Comparison of ENCODE assay signal across 8 cellular contexts in genomic region chr20:3794701-3795420, GRCh38. TPM values are rescaled to one million over a fixed set of nuclear protein-coding genes. Genes with fewer than 3 reads are reported as not detected.
DNase-seq lines count a peak whose midpoint lies in the region; FAIRE-seq and TF ChIP-seq lines count a peak whose summit lies in the region.
"Had no signal": no experiment of that assay in that cellular context is flagged by ENCODE, and none has a peak within 500 bp of the region (broad histone marks: within the 10 kb centered on the region; RNA-seq: fewer than 3 reads in every experiment).

No MANE protein-coding gene starts in this region.

- peak overlapping the region; percentile 93 for H3K4me3 Mint-ChIP-seq in activated T-helper 1 cell treated with anti-CD3 and anti-CD28 coated beads, Interleukin-12 subunit alpha, Interleukin-12 subunit beta, Interleukin-2, Interleukin-4 antibody, amounts not matched to agents 30 ng/mL and 10 ng/mL and 1 ng/mL, durations not matched to agents 14 hours and 24 hours and 36 hours

- peaks cover 16% of the 10 kb centered on the region for H3K36me3 Mint-ChIP-seq in activated T-helper 1 cell treated with anti-CD3 and anti-CD28 coated beads, Interleukin-12 subunit alpha, Interleukin-12 subunit beta, Interleukin-2, Interleukin-4 antibody, amounts not matched to agents 30 ng/mL and 10 ng/mL and 1 ng/mL, durations not matched to agents 14 hours and 24 hours and 36 hours (ENCODE audit: low read depth)

- H3K36me3 ChIP-seq in iPS-20b (ENCODE audit: insufficient read depth, low read depth, low read length) (peaks cover 6% of the 10 kb centered on the region; the same call in 1 of the 2 replicates), stomach (peaks cover 0 to 14% (median 9%) of the 10 kb centered on the region in 4 donors)
- H3K36me3 ChIP-seq: cardiac muscle cell had no signal

- intact Hi-C loops in activated T-helper 1 cell treated with anti-CD3 and anti-CD28 coated beads, Interleukin-12 subunit alpha, Interleukin-12 subunit beta, Interleukin-2, Interleukin-4 antibody, amounts not matched to agents 30 ng/mL and 10 ng/mL and 1 ng/mL, durations not matched to agents 14 hours and 24 hours and 36 hours (cut with micrococcal nuclease), result loop anchor here (1.0 to 10.0 kb wide), 3 partner anchors 8 to 1330 kb away; partner anchors contain the start of genes AP5S1 and CDS2
- intact Hi-C loops in stomach (cut with DNase I; ENCODE audit: low total_unique reads), result no loop called here

- no peak for TF ChIP-seq EP300 in stomach (IDR thresholded peaks at IDR 0.05)

- 75 to 88% (median 86%) methylated on average over 18 to 25 of the region's 25 CpGs for WGBS in stomach, 5 donors

- no peak for FAIRE-seq in H54 (lab: Jason Lieb, UNC)

- no peaks in the 10 kb centered on the region for H3K27me3 Mint-ChIP-seq in activated T-helper 1 cell treated with anti-CD3 and anti-CD28 coated beads, Interleukin-12 subunit alpha, Interleukin-12 subunit beta, Interleukin-2, Interleukin-4 antibody, amounts not matched to agents 30 ng/mL and 10 ng/mL and 1 ng/mL, durations not matched to agents 14 hours and 24 hours and 36 hours (ENCODE audit: insufficient read depth)

- H3K4me3 ChIP-seq in HFF-Myc (replicated peaks; ENCODE audit: low read depth, low read length) (peak overlapping the region; percentile 94), iPS-20b (ENCODE audit: low read length) (peak overlapping the region; percentile 92; the same call in 1 of the 2 replicates), stomach (peak overlapping the region; percentile 63 to 89 (median 70))

- H3K4me1 Mint-ChIP-seq in activated T-helper 1 cell treated with anti-CD3 and anti-CD28 coated beads, Interleukin-12 subunit alpha, Interleukin-12 subunit beta, Interleukin-2, Interleukin-4 antibody, amounts not matched to agents 30 ng/mL and 10 ng/mL and 1 ng/mL, durations not matched to agents 14 hours and 24 hours and 36 hours (ENCODE audit: low read depth), result peaks cover 39% of the 10 kb centered on the region

- peak overlapping the region; percentile 96 for H3K27ac Mint-ChIP-seq in activated T-helper 1 cell treated with anti-CD3 and anti-CD28 coated beads, Interleukin-12 subunit alpha, Interleukin-12 subunit beta, Interleukin-2, Interleukin-4 antibody, amounts not matched to agents 30 ng/mL and 10 ng/mL and 1 ng/mL, durations not matched to agents 14 hours and 24 hours and 36 hours

- TF ChIP-seq POLR2A in stomach (IDR thresholded peaks at IDR 0.05) (no peak), H54 (IDR thresholded peaks at IDR 0.05; ENCODE audit: low read depth, low read length) (no peak)

- H3K27ac ChIP-seq in iPS-20b (ENCODE audit: low read length) (no peak overlapping the region), stomach (peak overlapping the region in 4 of 5 donors; percentile 95 to 99 (median 96))
- H3K27ac ChIP-seq: cardiac muscle cell had no signal

- no peak overlapping the region; the same call in 1 of the 2 replicates for H3K9ac ChIP-seq in iPS-20b (ENCODE audit: low read depth, low read length)

- H3K9me3 Mint-ChIP-seq in activated T-helper 1 cell treated with anti-CD3 and anti-CD28 coated beads, Interleukin-12 subunit alpha, Interleukin-12 subunit beta, Interleukin-2, Interleukin-4 antibody, amounts not matched to agents 30 ng/mL and 10 ng/mL and 1 ng/mL, durations not matched to agents 14 hours and 24 hours and 36 hours, result no peaks in the 10 kb centered on the region

- DNase-seq in HFF-Myc (ENCODE audit: extremely low read depth, low read depth) (no peak), stomach (no peak), GM03348 (ENCODE audit: low spot score) (no peak), NCI-H2227 (lab: John Stamatoyannopoulos, UW; ENCODE audit: unreplicated experiment) (no peak), H54 (ENCODE audit: insufficient read length, low spot score) (no peak)
- DNase-seq in activated T-helper 1 cell treated with anti-CD3 and anti-CD28 coated beads, Interleukin-12 subunit alpha, Interleukin-12 subunit beta, Interleukin-2, Interleukin-4 antibody, amounts not matched to agents 30 ng/mL and 10 ng/mL and 1 ng/mL, durations not matched to agents 14 hours and 24 hours and 36 hours (ENCODE audit: low spot score), result no peak

- H3K4me1 ChIP-seq in iPS-20b (ENCODE audit: insufficient read depth, low read length) (peaks cover 18% of the 10 kb centered on the region; the same call in 1 of the 2 replicates), stomach (peaks cover 34 to 52% (median 46%) of the 10 kb centered on the region in 4 donors)

- H3K9me3 ChIP-seq in iPS-20b (ENCODE audit: insufficient read depth, low read depth, low read length) (no peaks in the 10 kb centered on the region), stomach (no peaks in the 10 kb centered on the region)

- peaks cover 7% of the 10 kb centered on the region; the same call in 1 of the 2 replicates for H3K27me3 ChIP-seq in iPS-20b (ENCODE audit: insufficient read depth, low read length)
- no peaks in the 10 kb centered on the region for H3K27me3 ChIP-seq in stomach
- H3K27me3 ChIP-seq: cardiac muscle cell had no signal

- TF ChIP-seq CTCF in HFF-Myc (IDR thresholded peaks at IDR 0.05; ENCODE audit: low read depth, low read length, missing control alignments), result no peak
- TF ChIP-seq CTCF in stomach (IDR thresholded peaks at IDR 0.05), result no peak

RNA-seq across cellular contexts. Expression of gene CDC25B, which starts 1.2 kb away (rescaled TPM):
- total RNA-seq in activated T-helper 1 cell treated with anti-CD3 and anti-CD28 coated beads, Interleukin-12 subunit alpha, Interleukin-12 subunit beta, Interleukin-2, Interleukin-4 antibody, amounts not matched to agents 30 ng/mL and 10 ng/mL and 1 ng/mL, durations not matched to agents 14 hours and 24 hours and 36 hours, result 71.7 and 76.2 TPM in 2 replicates
- total RNA-seq in stomach, result 10 to 100 TPM in 4 of 5 donors, 1 to 10 TPM in 1; 9.4 to 56.5 (median 32.6) TPM
- polyA plus RNA-seq in stomach, result 10 to 100 TPM; 18.0 to 23.1 (median 22.6) TPM

RNA-seq across cellular contexts. Expression of gene CENPB, which starts 8.3 kb away (rescaled TPM):
- 72.3 and 80.2 TPM in 2 replicates for total RNA-seq in activated T-helper 1 cell treated with anti-CD3 and anti-CD28 coated beads, Interleukin-12 subunit alpha, Interleukin-12 subunit beta, Interleukin-2, Interleukin-4 antibody, amounts not matched to agents 30 ng/mL and 10 ng/mL and 1 ng/mL, durations not matched to agents 14 hours and 24 hours and 36 hours
- total RNA-seq in stomach, result 100 to 1,000 TPM in 1 of 5 donors, 10 to 100 TPM in 4; 24.5 to 130 (median 68.3) TPM
- polyA plus RNA-seq in stomach, result 10 to 100 TPM; 36.5 to 90.7 (median 79.6) TPM

RNA-seq across cellular contexts. Expression of gene SPEF1, which starts 13.6 kb away (rescaled TPM):
- 0.12 TPM in 1 of 2 replicates, not detected in the other for total RNA-seq in activated T-helper 1 cell treated with anti-CD3 and anti-CD28 coated beads, Interleukin-12 subunit alpha, Interleukin-12 subunit beta, Interleukin-2, Interleukin-4 antibody, amounts not matched to agents 30 ng/mL and 10 ng/mL and 1 ng/mL, durations not matched to agents 14 hours and 24 hours and 36 hours
- not detected for total RNA-seq in stomach
- under 1 TPM in 2 of 3 donors, not detected in 1; 0.18 to 0.19 TPM for polyA plus RNA-seq in stomach

RNA-seq across cellular contexts. Expression of gene AP5S1, which starts 25.5 kb away (rescaled TPM):
- 14.9 and 15.0 TPM in 2 replicates for total RNA-seq in activated T-helper 1 cell treated with anti-CD3 and anti-CD28 coated beads, Interleukin-12 subunit alpha, Interleukin-12 subunit beta, Interleukin-2, Interleukin-4 antibody, amounts not matched to agents 30 ng/mL and 10 ng/mL and 1 ng/mL, durations not matched to agents 14 hours and 24 hours and 36 hours
- total RNA-seq in stomach, result 10 to 100 TPM in 1 of 5 donors, 1 to 10 TPM in 4; 1.8 to 14.8 (median 4.2) TPM
- polyA plus RNA-seq in stomach, result 10 to 100 TPM in 1 of 3 donors, 1 to 10 TPM in 2; 6.1 to 10.4 (median 7.9) TPM

RNA-seq across cellular contexts. Expression of gene ADISSP, which starts 27.3 kb away (rescaled TPM):
- total RNA-seq in activated T-helper 1 cell treated with anti-CD3 and anti-CD28 coated beads, Interleukin-12 subunit alpha, Interleukin-12 subunit beta, Interleukin-2, Interleukin-4 antibody, amounts not matched to agents 30 ng/mL and 10 ng/mL and 1 ng/mL, durations not matched to agents 14 hours and 24 hours and 36 hours, result 55.5 and 64.6 TPM in 2 replicates
- total RNA-seq in stomach, result 100 to 1,000 TPM in 1 of 5 donors, 10 to 100 TPM in 2, 1 to 10 TPM in 2; 5.9 to 136 (median 49.0) TPM
- 10 to 100 TPM; 14.4 to 32.6 (median 22.2) TPM for polyA plus RNA-seq in stomach
